In genomic region chrX:78687586-78687985, GRCh38 we compare ENCODE assay signal across 14 cellular contexts. TPM values are rescaled to one million over a fixed set of nuclear protein-coding genes. Genes with fewer than 3 reads are reported as not detected.
DNase-seq lines count a peak whose midpoint lies in the region; ATAC-seq and TF ChIP-seq lines count a peak whose summit lies in the region.
"Had no signal": no experiment of that assay in that cellular context is flagged by ENCODE, and none has a peak within 500 bp of the region (broad histone marks: within the 10 kb centered on the region; RNA-seq: fewer than 3 reads in every experiment).

No MANE protein-coding gene starts in this region.

- peak; percentile 98 for ATAC-seq in GM18502 (IDR thresholded peaks at IDR 0.05; ENCODE audit: poor library complexity, unreplicated experiment)
- ATAC-seq in GM21390 (IDR thresholded peaks at IDR 0.05; ENCODE audit: unreplicated experiment) = peak; percentile 98
- peak; percentile 89 for ATAC-seq in HG03060 (IDR thresholded peaks at IDR 0.05; ENCODE audit: low read depth, unreplicated experiment)
- ATAC-seq: right cardiac atrium had no signal

- in situ Hi-C loops in GM13977 (cut with MboI; ENCODE audit: low pct_unique_long_range_greater_than_20kb, low sequenced_read_pairs, unreplicated experiment) = no loop called here

- peak; percentile 0 for DNase-seq in NAMALWA (ENCODE audit: low spot score)
- DNase-seq in NCI-H226 = no peak
- DNase-seq in activated T-cell treated with anti-CD3 and anti-CD28 coated beads for 4 hours = no peak
- no peak for DNase-seq in mucosa of gallbladder (ENCODE audit: low spot score)
- DNase-seq in GM13977 (ENCODE audit: low spot score) = no peak
- DNase-seq: H7, Kasumi-1, NCI-H524 treated with DMSO at 0.1 percent for 48 hours, right cardiac atrium had no signal

- TF ChIP-seq CTCF in GM13977 (IDR thresholded peaks at IDR 0.05; ENCODE audit: extremely low read depth, insufficient read depth, missing control alignments) = no peak

RNA-seq across cellular contexts. Expression of gene RTL3, which starts 28.5 kb away (rescaled TPM):
- not detected for total RNA-seq in mucosa of gallbladder
- total RNA-seq: activated CD8-positive, alpha-beta memory T cell treated with anti-CD3 and anti-CD28 coated beads for 36 hours; H7; mononuclear cell had no signal

RNA-seq across cellular contexts. Expression of gene LPAR4, which starts 59.9 kb away (rescaled TPM):
- 0.20 TPM for total RNA-seq in mucosa of gallbladder
